19 cellular contexts compared by ENCODE assay signal in genomic region chr11:73637012-73637411, GRCh38. TPM values are rescaled to one million over a fixed set of nuclear protein-coding genes. Genes with fewer than 3 reads are reported as not detected.
A peak's percentile ranks its signal among the peaks of the same experiment; 100 is the strongest.
DNase-seq lines count a peak whose midpoint lies in the region; ATAC-seq, FAIRE-seq and TF ChIP-seq lines count a peak whose summit lies in the region.
"Had no signal": no experiment of that assay in that cellular context is flagged by ENCODE, and none has a peak within 500 bp of the region (broad histone marks: within the 10 kb centered on the region; RNA-seq: fewer than 3 reads in every experiment).

No MANE protein-coding gene starts in this region.

- TF ChIP-seq CTCF in SK-N-SH (IDR thresholded peaks at IDR 0.05) (no peak), GM12878 (IDR thresholded peaks at IDR 0.05 in 2 of 3, conservative IDR thresholded peaks at IDR 0.05 in 1 of 3; ENCODE audit: control insufficient read depth in 2 of 3, extremely low read depth in 1 of 3, insufficient read depth in 1 of 3, low read depth in 3 of 3, low read length in 3 of 3) (no peak)

- intact Hi-C loops in GM12878 (cut with micrococcal nuclease; ENCODE audit: unreplicated experiment), result no loop called here

- TF ChIP-seq RAD21 in SK-N-SH (IDR thresholded peaks at IDR 0.05; ENCODE audit: low read length), result no peak
- TF ChIP-seq RAD21 in GM12878 (IDR thresholded peaks at IDR 0.05; ENCODE audit: insufficient read depth, low read depth, low read length), result no peak

- no peak for FAIRE-seq in GM12878 (lab: Jason Lieb, UNC)
- FAIRE-seq: RCC 7860 had no signal

- no peaks in the 10 kb centered on the region for H4K20me1 ChIP-seq in SK-N-SH (ENCODE audit: insufficient read depth)
- H4K20me1 ChIP-seq in Karpas-422 (ENCODE audit: insufficient read depth, low read depth, low read length), result no peaks in the 10 kb centered on the region
- H4K20me1 ChIP-seq in GM12878 (ENCODE audit: control insufficient read depth, insufficient read depth), result no peaks in the 10 kb centered on the region

- H3K4me1 ChIP-seq in SK-N-SH (ENCODE audit: control insufficient read depth in 1 of 2, insufficient read depth in 2 of 2, low read depth in 1 of 2, low read length in 1 of 2) (no peaks in the 10 kb centered on the region), Karpas-422 (ENCODE audit: low read length) (peaks cover 4% of the 10 kb centered on the region; the same call in 1 of the 2 replicates), GM12878 (ENCODE audit: control insufficient read depth, insufficient read depth, low read length) (no peaks in the 10 kb centered on the region)

- in situ Hi-C loops in GM12878 (cut with MboI), result no loop called here

- CTCF ChIA-PET in SK-N-SH (lab: Yijun Ruan, JAX), result interaction anchor here (1.1 to 3.5 kb wide), 3 partner anchors 10 to 234 kb away, joined by 3 to 12 read pairs (median 3); no protein-coding TSS in a partner anchor
- CTCF ChIA-PET in GM12878 (lab: Yijun Ruan, JAX), result interaction anchor here (1.3 to 2.6 kb wide), 2 partner anchors 11 to 158 kb away, joined by 5 to 17 read pairs; no protein-coding TSS in a partner anchor

- DNase-seq in SK-N-SH (no peak), Karpas-422 (no peak), GM12878 (ENCODE audit: low read depth, low spot score) (no peak), left lobe of liver (ENCODE audit: low spot score) (no peak)
- DNase-seq: CD4-positive, CD25-positive, alpha-beta regulatory T cell; DMS79 treated with DMSO at 0.1 percent for 48 hours; GOT3; MM.1S; NCI-H1048; NCI-H1436 treated with DMSO at 0.1 percent for 48 hours; NCI-H1930; NCI-H526; SJCRH30; SW 1271; T-helper 17 cell had no signal

- H3K4me2 ChIP-seq in SK-N-SH, result no peak overlapping the region
- no peak overlapping the region for H3K4me2 ChIP-seq in Karpas-422 (ENCODE audit: low read depth, low read length, poor library complexity, severe bottlenecking)
- H3K4me2 ChIP-seq in GM12878 (ENCODE audit: control insufficient read depth, insufficient read depth), result no peak overlapping the region

- no peaks in the 10 kb centered on the region for H3K36me3 ChIP-seq in SK-N-SH (replicated peaks in 1 of 2; ENCODE audit: control insufficient read depth in 1 of 2, insufficient read depth in 2 of 2, low read length in 1 of 2)
- H3K36me3 ChIP-seq in Karpas-422 (ENCODE audit: insufficient read depth, low read length), result no peaks in the 10 kb centered on the region
- H3K36me3 ChIP-seq in GM12878 (ENCODE audit: control insufficient read depth in 2 of 2, insufficient read depth in 2 of 2, low read length in 1 of 2), result no peaks in the 10 kb centered on the region
- H3K36me3 ChIP-seq: SJCRH30 had no signal

- no TSS peak for BruUV-seq in GM12878 (replicated peaks; lab: Mats Ljungman, UMichigan)

- H3K79me2 ChIP-seq in SK-N-SH (ENCODE audit: insufficient read depth), result no peaks in the 10 kb centered on the region
- no peaks in the 10 kb centered on the region for H3K79me2 ChIP-seq in Karpas-422 (ENCODE audit: low read length)
- no peaks in the 10 kb centered on the region for H3K79me2 ChIP-seq in GM12878 (ENCODE audit: control insufficient read depth, insufficient read depth, low read length)

- WGBS in SK-N-SH (ENCODE audit: low lambda C conversion rate), result 38% methylated on average over 1 of the region's 1 CpG
- 32% methylated on average over 1 of the region's 1 CpG for WGBS in GM12878 (ENCODE audit: insufficient coverage, insufficient replicate concordance, low lambda C conversion rate, missing lambda C conversion rate)

- H3K9me2 ChIP-seq in SK-N-SH (no peaks in the 10 kb centered on the region), Karpas-422 (replicated peaks; ENCODE audit: insufficient read depth, low read length) (no peaks in the 10 kb centered on the region)

- H2AFZ ChIP-seq in SK-N-SH (ENCODE audit: low read depth) (peak overlapping the region; percentile 81), Karpas-422 (ENCODE audit: low read length) (0 out of 2 replicates have a peak overlapping the region, but pooled peaks have one; percentile 36), GM12878 (ENCODE audit: control insufficient read depth, low read depth, low read length) (no peak overlapping the region)

- POLR2A ChIA-PET in SK-N-SH (lab: Yijun Ruan, JAX), result interaction anchor here (0.6 kb wide), 1 partner anchor 14 kb away, joined by 3 read pairs; no protein-coding TSS in a partner anchor
- POLR2A ChIA-PET in GM12878 (lab: Charles Lee), result interaction anchor here (0.7 kb wide), 1 partner anchor 11 kb away, joined by 6 read pairs; no protein-coding TSS in a partner anchor

- H3F3A ChIP-seq in SK-N-SH (replicated peaks; ENCODE audit: insufficient read depth), result no peaks in the 10 kb centered on the region

- H3K9ac ChIP-seq in SK-N-SH (no peak overlapping the region), Karpas-422 (ENCODE audit: low read length) (no peak overlapping the region), GM12878 (ENCODE audit: control insufficient read depth, insufficient read depth, low read length) (no peak overlapping the region)

- SMC1A ChIA-PET in GM12878 (lab: Charles Lee; ENCODE audit: uncharacterized antibody, unreplicated experiment), result interaction anchor here (1.1 to 2.0 kb wide), 3 partner anchors 11 to 120 kb away, joined by 3 to 7 read pairs (median 3); no protein-coding TSS in a partner anchor

- no peak for TF ChIP-seq POLR2A in GM12878 (IDR thresholded peaks at IDR 0.05; ENCODE audit: low read depth, low read length)

- no peaks in the 10 kb centered on the region for H3K27me3 ChIP-seq in SK-N-SH (ENCODE audit: insufficient read depth)
- H3K27me3 ChIP-seq in Karpas-422 (ENCODE audit: low read length), result no peaks in the 10 kb centered on the region
- H3K27me3 ChIP-seq in GM12878 (replicated peaks in 1 of 2; ENCODE audit: control insufficient read depth in 2 of 2, insufficient read depth in 2 of 2, low read length in 1 of 2), result no peaks in the 10 kb centered on the region
- H3K27me3 ChIP-seq: SJCRH30 had no signal

- RAD21 ChIA-PET in GM12878 (lab: Charles Lee; ENCODE audit: unreplicated experiment), result interaction anchor here (1.1 kb wide), 1 partner anchor 11 kb away, joined by 4 read pairs; no protein-coding TSS in a partner anchor

- ATAC-seq in SK-N-SH treated with all-trans-retinoic acid at 6 μM for 48 hours (no peak), GM12878 (no peak), GM21786 (IDR thresholded peaks at IDR 0.05; ENCODE audit: unreplicated experiment) (no peak), left lobe of liver (no peak), GM21367 (IDR thresholded peaks at IDR 0.05; ENCODE audit: unreplicated experiment) (no peak)
- ATAC-seq: T-helper 17 cell had no signal

- H3K4me3 ChIP-seq in SK-N-SH (ENCODE audit: low read depth in 2 of 2, low read length in 1 of 2) (no peak overlapping the region), Karpas-422 (ENCODE audit: low read length) (no peak overlapping the region), GM12878 (no peak overlapping the region)
- H3K4me3 ChIP-seq: SJCRH30 had no signal

- H3K9me3 ChIP-seq in SK-N-SH (no peaks in the 10 kb centered on the region), Karpas-422 (ENCODE audit: low read length) (no peaks in the 10 kb centered on the region), GM12878 (replicated peaks; ENCODE audit: control insufficient read depth, insufficient read depth, low read length) (no peaks in the 10 kb centered on the region; the same call in 2 of the 3 replicates)

- H3K27ac ChIP-seq in SK-N-SH (ENCODE audit: low read depth in 2 of 2, low read length in 1 of 2) (no peak overlapping the region), Karpas-422 (ENCODE audit: low read length) (no peak overlapping the region), GM12878 (ENCODE audit: control insufficient read depth, insufficient read depth) (no peak overlapping the region)
- H3K27ac ChIP-seq: SJCRH30 had no signal

- TF ChIP-seq EP300 in SK-N-SH (IDR thresholded peaks at IDR 0.05; ENCODE audit: borderline replicate concordance in 1 of 2, low read depth in 1 of 2, low read length in 1 of 2), result no peak
- no peak for TF ChIP-seq EP300 in GM12878 (IDR thresholded peaks at IDR 0.05; ENCODE audit: borderline replicate concordance in 1 of 2, control insufficient read depth in 1 of 2, low read depth in 2 of 2, low read length in 2 of 2)

RNA-seq across cellular contexts. Expression of gene PLEKHB1, which starts 9.4 kb away (rescaled TPM):
- polyA plus RNA-seq in SK-N-SH (2012; rRNA removed) (9.7 and 10.2 TPM in 2 replicates), GM12878 (2011; rRNA removed) (1.9 and 2.3 TPM in 2 replicates), GM12878 (2014; fragmentation: Illumina TruSeq; extraction: Trizol) (0.82 and 0.88 TPM in 2 replicates), GM12878 (2014; fragmentation: Nextera tagmentation; extraction: Ambion mirVana) (1 to 10 TPM in 1 of 2 experiments, under 1 TPM in 1; 0.79 to 1.1 TPM), GM12878 (2014; rRNA removed) (1.6 and 3.1 TPM in 2 replicates), GM12878 (2016; fragmentation: Nextera tagmentation; extraction: Ambion mirVana) (1 to 10 TPM in 1 of 2 experiments, not detected in 1; 1.5 TPM)
- polyA plus RNA-seq in SK-N-SH (2012; cell fraction: cytosol; rRNA removed), result 5.1 and 7.2 TPM in 2 replicates
- 11.2 and 14.6 TPM in 2 replicates for polyA plus RNA-seq in SK-N-SH (2012; cell fraction: nucleus; rRNA removed)
- 3.1 and 6.0 TPM in 2 replicates for total RNA-seq in Karpas-422 (2014; rRNA removed; shearing (Covaris generic); ENCODE audit: low replicate concordance)
- total RNA-seq in GM12878 (2013; cell fraction: nucleolus; rRNA removed), result 2.3 and 3.5 TPM in 2 replicates
- total RNA-seq in GM12878 (2014; rRNA removed) (0.98 and 2.0 TPM in 2 replicates), GM12878 (2014; rRNA removed; fragmentation: Illumina TruSeq; extraction: Trizol) (0.58 and 0.97 TPM in 2 replicates), GM12878 (2021) (1.0 and 2.6 TPM in 2 replicates), left lobe of liver (1.3 TPM)
- polyA plus RNA-seq in GM12878 (2011; ENCODE audit: low read depth), result 0.26 TPM
- 4.7 and 5.6 TPM in 2 replicates for polyA plus RNA-seq in GM12878 (2011; cell fraction: cytosol; rRNA removed)
- polyA plus RNA-seq in GM12878 (2011; cell fraction: nucleus; rRNA removed), result 4.5 and 6.3 TPM in 2 replicates
- 1.1 and 1.3 TPM in 2 replicates for polyA plus RNA-seq in GM12878 (2012)
- 1.9 and 2.6 TPM in 2 replicates for polyA minus RNA-seq in GM12878 (2011; rRNA and poly(A)+ RNA removed)
- polyA minus RNA-seq in GM12878 (2011; cell fraction: cytosol; rRNA and poly(A)+ RNA removed), result 1.9 TPM in 1 of 2 replicates, not detected in the other
- polyA minus RNA-seq in GM12878 (2011; cell fraction: nucleus; rRNA and poly(A)+ RNA removed), result 0.97 and 2.2 TPM in 2 replicates

RNA-seq across cellular contexts. Expression of gene FAM168A, which starts 39.1 kb away (rescaled TPM):
- polyA plus RNA-seq in SK-N-SH (2012; rRNA removed), result 17.8 and 18.2 TPM in 2 replicates
- polyA plus RNA-seq in SK-N-SH (2012; cell fraction: cytosol; rRNA removed), result 9.7 and 12.9 TPM in 2 replicates
- polyA plus RNA-seq in SK-N-SH (2012; cell fraction: nucleus; rRNA removed), result 25.9 and 33.5 TPM in 2 replicates
- 8.4 and 12.9 TPM in 2 replicates for total RNA-seq in Karpas-422 (2014; rRNA removed; shearing (Covaris generic); ENCODE audit: low replicate concordance)
- 41.3 and 46.5 TPM in 2 replicates for total RNA-seq in GM12878 (2013; cell fraction: nucleolus; rRNA removed)
- 9.3 and 10.8 TPM in 2 replicates for total RNA-seq in GM12878 (2014; rRNA removed)
- 8.9 and 9.1 TPM in 2 replicates for total RNA-seq in GM12878 (2014; rRNA removed; fragmentation: Illumina TruSeq; extraction: Trizol)
- 17.9 and 18.1 TPM in 2 replicates for total RNA-seq in GM12878 (2021)
- polyA plus RNA-seq in GM12878 (2011; ENCODE audit: low read depth), result 10.5 TPM
- polyA plus RNA-seq in GM12878 (2011; rRNA removed), result 10.5 and 20.0 TPM in 2 replicates
- polyA plus RNA-seq in GM12878 (2011; cell fraction: cytosol; rRNA removed), result 15.5 and 15.8 TPM in 2 replicates
- polyA plus RNA-seq in GM12878 (2011; cell fraction: nucleus; rRNA removed), result 50.9 and 53.9 TPM in 2 replicates
- polyA plus RNA-seq in GM12878 (2012), result 12.9 and 15.4 TPM in 2 replicates
- polyA plus RNA-seq in GM12878 (2014; fragmentation: Illumina TruSeq; extraction: Trizol), result 14.1 and 14.4 TPM in 2 replicates
- polyA plus RNA-seq in GM12878 (2014; fragmentation: Nextera tagmentation; extraction: Ambion mirVana), result 1 to 10 TPM; 1.7 to 1.8 TPM
- 11.7 and 11.9 TPM in 2 replicates for polyA plus RNA-seq in GM12878 (2014; rRNA removed)
- 1 to 10 TPM; 2.7 to 3.0 TPM for polyA plus RNA-seq in GM12878 (2016; fragmentation: Nextera tagmentation; extraction: Ambion mirVana)
- polyA minus RNA-seq in GM12878 (2011; rRNA and poly(A)+ RNA removed), result 20.7 and 22.8 TPM in 2 replicates
- 7.6 and 13.9 TPM in 2 replicates for polyA minus RNA-seq in GM12878 (2011; cell fraction: cytosol; rRNA and poly(A)+ RNA removed)
- 15.5 and 26.0 TPM in 2 replicates for polyA minus RNA-seq in GM12878 (2011; cell fraction: nucleus; rRNA and poly(A)+ RNA removed)
- 19.9 TPM for total RNA-seq in left lobe of liver

Comparison
In these comparisons a context has a peak if more than half of its experiments do, and no peak if none do; other contexts are left out.
1. Of the 26 proteins assayed by ChIP-seq in both GM12878 and SK-N-SH: peak only in GM12878: none; only in SK-N-SH: none; in both: YY1; in neither: 25.